ENCODE assay signal across 1 cellular context in genomic region chr19:48053076-48053475, GRCh38.
TF ChIP-seq lines count a peak whose summit lies in the region.

No MANE protein-coding gene starts in this region.

TF ChIP-seq in K562, 482 proteins besides CTCF, POLR2A, EP300 and RAD21 (continued from another document):
- peak; percentile 87 for TF ChIP-seq ZBTB40 (IDR thresholded peaks at IDR 0.05)
- TF ChIP-seq ZBTB40 (CRISPR knock-in tag; IDR thresholded peaks at IDR 0.05), result peak; percentile 63
TF ChIP-seq in K562: peak in this region for 1.
